ENCODE assay signal across 1 cellular context in genomic region chr9:133117271-133118178, GRCh38.
TF ChIP-seq lines count a peak whose summit lies in the region.

No MANE protein-coding gene starts in this region.

TF ChIP-seq in GM12878, 131 proteins besides CTCF, POLR2A, EP300 and RAD21:
- TF ChIP-seq POLR2AphosphoS5 (IDR thresholded peaks at IDR 0.05; ENCODE audit: low read length) (peak; percentile 27; the same call in 1 of the 2 replicates), CHD4 (IDR thresholded peaks at IDR 0.05) (no peak)
